8 cellular contexts compared by ENCODE assay signal in genomic region chr6:158026901-158027589, GRCh38. TPM values are rescaled to one million over a fixed set of nuclear protein-coding genes. Genes with fewer than 3 reads are reported as not detected.
A peak's percentile ranks its signal among the peaks of the same experiment; 100 is the strongest.
DNase-seq lines count a peak whose midpoint lies in the region; ATAC-seq and TF ChIP-seq lines count a peak whose summit lies in the region.

No MANE protein-coding gene starts in this region.

- peaks cover 16% of the 10 kb centered on the region for H3K36me3 Mint-ChIP-seq in activated naive CD4-positive, alpha-beta T cell treated with anti-CD3 and anti-CD28 coated beads for 36 hours (ENCODE audit: low read depth)
- peaks cover 17% of the 10 kb centered on the region for H3K36me3 Mint-ChIP-seq in activated naive CD8-positive, alpha-beta T cell treated with anti-CD3 and anti-CD28 coated beads, Interleukin-2, amount 10 ng/mL, durations not matched to agents 7 days and 5 days

- DNase-seq in activated naive CD4-positive, alpha-beta T cell treated with anti-CD3 and anti-CD28 coated beads for 36 hours = no peak
- no peak for DNase-seq in activated naive CD4-positive, alpha-beta T cell treated with anti-CD3 and anti-CD28 coated beads, Interleukin-2, amount 50 U/mL, for 16 hours
- no peak for DNase-seq in activated naive CD8-positive, alpha-beta T cell treated with anti-CD3 and anti-CD28 coated beads, Interleukin-2, amount 10 ng/mL, durations not matched to agents 7 days and 5 days
- peak; percentile 44 for DNase-seq in lower lobe of right lung
- DNase-seq in uterus = no peak
- DNase-seq in NK-92 (lab: John Stamatoyannopoulos, UW; ENCODE audit: unreplicated experiment) = no peak

- H3K4me1 Mint-ChIP-seq in activated naive CD4-positive, alpha-beta T cell treated with anti-CD3 and anti-CD28 coated beads for 36 hours (ENCODE audit: low read depth) = peaks cover 37% of the 10 kb centered on the region
- H3K4me1 Mint-ChIP-seq in activated naive CD8-positive, alpha-beta T cell treated with anti-CD3 and anti-CD28 coated beads, Interleukin-2, amount 10 ng/mL, durations not matched to agents 7 days and 5 days = peaks cover 48% of the 10 kb centered on the region

- TF ChIP-seq POLR2A in uterus (IDR thresholded peaks at IDR 0.05) = no peak

- H3K27ac ChIP-seq in lower lobe of right lung (peak overlapping the region; percentile 56), uterus (peak overlapping the region; percentile 89 to 97)

- CTCF ChIA-PET in activated naive CD4-positive, alpha-beta T cell treated with anti-CD3 and anti-CD28 coated beads for 36 hours (lab: Charles Lee) = interaction anchor here (0.6 to 3.3 kb wide), 38 partner anchors 8 to 361 kb away, joined by 3 to 39 read pairs (median 6); partner anchors contain the start of gene SYNJ2

- ATAC-seq in activated naive CD8-positive, alpha-beta T cell treated with anti-CD3 and anti-CD28 coated beads, Interleukin-2, amount 10 ng/mL, durations not matched to agents 7 days and 5 days (ENCODE audit: low read depth) = no peak
- ATAC-seq in lower lobe of right lung (peak in 1 of 2 donors; percentile 14), HG02885 (IDR thresholded peaks at IDR 0.05; ENCODE audit: poor library complexity, unreplicated experiment) (no peak), HG03108 (IDR thresholded peaks at IDR 0.05; ENCODE audit: unreplicated experiment) (no peak)

- peaks cover 32% of the 10 kb centered on the region for H3K4me1 ChIP-seq in lower lobe of right lung
- peaks cover 7 to 25% of the 10 kb centered on the region in 2 donors for H3K4me1 ChIP-seq in uterus

- no peak for TF ChIP-seq CTCF in lower lobe of right lung (IDR thresholded peaks at IDR 0.05)
- TF ChIP-seq CTCF in uterus (IDR thresholded peaks at IDR 0.05) = no peak

- H3K27me3 ChIP-seq in lower lobe of right lung (ENCODE audit: low read depth) (no peaks in the 10 kb centered on the region), uterus (no peaks in the 10 kb centered on the region)

- no peaks in the 10 kb centered on the region for H3K27me3 Mint-ChIP-seq in activated naive CD4-positive, alpha-beta T cell treated with anti-CD3 and anti-CD28 coated beads for 36 hours (ENCODE audit: low read depth)
- H3K27me3 Mint-ChIP-seq in activated naive CD8-positive, alpha-beta T cell treated with anti-CD3 and anti-CD28 coated beads, Interleukin-2, amount 10 ng/mL, durations not matched to agents 7 days and 5 days = no peaks in the 10 kb centered on the region

- peak overlapping the region; percentile 81 for H3K4me3 Mint-ChIP-seq in activated naive CD4-positive, alpha-beta T cell treated with anti-CD3 and anti-CD28 coated beads for 36 hours
- peak overlapping the region; percentile 88 for H3K4me3 Mint-ChIP-seq in activated naive CD8-positive, alpha-beta T cell treated with anti-CD3 and anti-CD28 coated beads, Interleukin-2, amount 10 ng/mL, durations not matched to agents 7 days and 5 days

- H3K9me3 ChIP-seq in lower lobe of right lung (no peaks in the 10 kb centered on the region), uterus (no peaks in the 10 kb centered on the region)

- no peaks in the 10 kb centered on the region for H3K36me3 ChIP-seq in lower lobe of right lung
- H3K36me3 ChIP-seq in uterus = no peaks in the 10 kb centered on the region

- no peaks in the 10 kb centered on the region for H3K9me3 Mint-ChIP-seq in activated naive CD4-positive, alpha-beta T cell treated with anti-CD3 and anti-CD28 coated beads for 36 hours
- H3K9me3 Mint-ChIP-seq in activated naive CD8-positive, alpha-beta T cell treated with anti-CD3 and anti-CD28 coated beads, Interleukin-2, amount 10 ng/mL, durations not matched to agents 7 days and 5 days = no peaks in the 10 kb centered on the region

- intact Hi-C loops in activated naive CD4-positive, alpha-beta T cell treated with anti-CD3 and anti-CD28 coated beads for 36 hours (cut with micrococcal nuclease) = loop anchor here (1.0 to 2.0 kb wide), 15 partner anchors 12 to 622 kb away; partner anchors contain the start of genes GTF2H5, SERAC1 and SYNJ2
- intact Hi-C loops in lower lobe of right lung (cut with DNase I) = no loop called here
- intact Hi-C loops in uterus (cut with DNase I; ENCODE audit: low total_unique reads) = no loop called here

- H3K27ac Mint-ChIP-seq in activated naive CD4-positive, alpha-beta T cell treated with anti-CD3 and anti-CD28 coated beads for 36 hours = peak overlapping the region; percentile 99
- H3K27ac Mint-ChIP-seq in activated naive CD8-positive, alpha-beta T cell treated with anti-CD3 and anti-CD28 coated beads, Interleukin-2, amount 10 ng/mL, durations not matched to agents 7 days and 5 days = peak overlapping the region; percentile 99

- POLR2A ChIA-PET in activated naive CD8-positive, alpha-beta T cell treated with anti-CD3 and anti-CD28 coated beads, Interleukin-2, amount 10 ng/mL, durations not matched to agents 7 days and 5 days (lab: Charles Lee) = interaction anchor here (0.5 to 1.8 kb wide), 16 partner anchors 9 to 265 kb away, joined by 3 to 17 read pairs (median 4); partner anchors contain the start of gene SYNJ2

- no peak overlapping the region for H3K4me3 ChIP-seq in lower lobe of right lung
- no peak overlapping the region for H3K4me3 ChIP-seq in uterus

RNA-seq across cellular contexts. Expression of gene SYNJ2, which starts 45.4 kb away (rescaled TPM):
- total RNA-seq in activated naive CD4-positive, alpha-beta T cell treated with anti-CD3 and anti-CD28 coated beads for 36 hours = 10 to 100 TPM; 42.4 to 42.7 TPM
- 10 to 100 TPM; 26.2 to 32.1 TPM for total RNA-seq in activated naive CD8-positive, alpha-beta T cell treated with anti-CD3 and anti-CD28 coated beads, Interleukin-2, amount 10 ng/mL, durations not matched to agents 7 days and 5 days
- total RNA-seq in lower lobe of right lung = 4.5 TPM
- total RNA-seq in uterus = 10 to 100 TPM in 2 of 4 donors, 1 to 10 TPM in 2; 9.5 to 32.2 (median 13.5) TPM
